In genomic region chr13:66624302-66624701, GRCh38 we compare ENCODE assay signal across 22 cellular contexts.
A peak's percentile ranks its signal among the peaks of the same experiment; 100 is the strongest.
DNase-seq lines count a peak whose midpoint lies in the region; ATAC-seq, FAIRE-seq and TF ChIP-seq lines count a peak whose summit lies in the region.
"Had no signal": no experiment of that assay in that cellular context is flagged by ENCODE, and none has a peak within 500 bp of the region (broad histone marks: within the 10 kb centered on the region; RNA-seq: fewer than 3 reads in every experiment).

No MANE protein-coding gene starts in this region.

- H3K4me3 ChIP-seq in OCI-LY7 (ENCODE audit: low read depth, low read length, poor library complexity, severe bottlenecking) (no peak overlapping the region), heart right ventricle (no peak overlapping the region), skeletal muscle cell (ENCODE audit: low read depth, low read length) (no peak overlapping the region), brain microvascular endothelial cell (ENCODE audit: low read depth, low read length) (no peak overlapping the region)
- H3K4me3 ChIP-seq: SJCRH30 had no signal

- H4K20me1 ChIP-seq in OCI-LY7 (ENCODE audit: insufficient read depth, low read length), result no peaks in the 10 kb centered on the region

- H3K36me3 ChIP-seq in OCI-LY7 (ENCODE audit: insufficient read depth, low read length) (peaks cover 2% of the 10 kb centered on the region; the same call in 1 of the 2 replicates), heart right ventricle (no peaks in the 10 kb centered on the region), brain microvascular endothelial cell (replicated peaks) (no peaks in the 10 kb centered on the region)
- H3K36me3 ChIP-seq: BE2C, SJCRH30 had no signal

- no peak overlapping the region for H3K27ac ChIP-seq in OCI-LY7 (ENCODE audit: low read depth, low read length, poor library complexity, severe bottlenecking)
- peak overlapping the region in 2 of 10 donors; percentile 4 to 32 for H3K27ac ChIP-seq in heart right ventricle
- no peak overlapping the region for H3K27ac ChIP-seq in brain microvascular endothelial cell
- H3K27ac ChIP-seq: KMS-11, RWPE1, SJCRH30 had no signal

- no peak overlapping the region for H3K4me2 ChIP-seq in OCI-LY7 (ENCODE audit: low read length)
- H3K4me2 ChIP-seq: KMS-11 had no signal

- H3K27me3 ChIP-seq in heart right ventricle (no peaks in the 10 kb centered on the region), brain microvascular endothelial cell (replicated peaks) (no peaks in the 10 kb centered on the region)
- H3K27me3 ChIP-seq: BE2C, SJCRH30 had no signal

- peak; percentile 89 for ATAC-seq in Right ventricle myocardium inferior
- ATAC-seq in heart right ventricle, result peak; percentile 51 to 98 (median 82)

- CTCF ChIA-PET in OCI-LY7 (lab: Charles Lee; ENCODE audit: unreplicated experiment), result no interaction called here

- H3K4me1 ChIP-seq in OCI-LY7 (ENCODE audit: insufficient read depth, low read length, poor library complexity, severe bottlenecking) (no peaks in the 10 kb centered on the region), heart right ventricle (peaks cover 0 to 8% (median 0%) of the 10 kb centered on the region in 9 donors)
- H3K4me1 ChIP-seq: SJCRH30 had no signal

- peaks cover 10% of the 10 kb centered on the region for H3K9me3 ChIP-seq in OCI-LY7 (ENCODE audit: low read length)
- peaks cover 0 to 3% (median 0%) of the 10 kb centered on the region in 11 donors for H3K9me3 ChIP-seq in heart right ventricle
- H3K9me3 ChIP-seq: BE2C, SJCRH30 had no signal

- no peak for DNase-seq in Right ventricle myocardium inferior (ENCODE audit: missing footprints)
- DNase-seq in cardiac septum (ENCODE audit: low spot score), result no peak
- DNase-seq in OCI-LY7 (ENCODE audit: low spot score), result no peak
- no peak for DNase-seq in heart right ventricle
- peak; percentile 4 for DNase-seq in skeletal muscle cell (ENCODE audit: low read depth)
- no peak for DNase-seq in brain microvascular endothelial cell
- DNase-seq in frontal cortex (ENCODE audit: low spot score in 2 of 2), result no peak
- no peak for DNase-seq in GM20000 (ENCODE audit: low spot score)
- DNase-seq: BE2C; CD4-positive, CD25-positive, alpha-beta regulatory T cell; COR-L47; GDM1; HFFc6; NCI-H1092 treated with DMSO at 0.1 percent for 48 hours; NCI-H1694; NCI-H2081 treated with DMSO at 0.1 percent for 48 hours; NCI-H446 treated with DMSO at 0.1 percent for 48 hours; NCI-H69; SJCRH30 had no signal

- WGBS in heart right ventricle, 2 donors, result 76 to 77% methylated on average over 3 of the region's 3 CpGs

- peak overlapping the region; percentile 28; the same call in 1 of the 2 replicates for H2AFZ ChIP-seq in OCI-LY7 (ENCODE audit: low read length)

- TF ChIP-seq CTCF in OCI-LY7 (conservative IDR thresholded peaks at IDR 0.05; ENCODE audit: low read length), result no peak
- TF ChIP-seq CTCF in heart right ventricle (IDR thresholded peaks at IDR 0.05), result peak in 2 of 9 donors; percentile 7 to 15
- no peak for TF ChIP-seq CTCF in brain microvascular endothelial cell (IDR thresholded peaks at IDR 0.05; ENCODE audit: low read depth, low read length, missing control alignments)
- TF ChIP-seq CTCF in GM20000 (IDR thresholded peaks at IDR 0.05; ENCODE audit: extremely low read depth, missing control alignments), result no peak

- no peak for FAIRE-seq in frontal cortex (lab: Jason Lieb, UNC)
- FAIRE-seq: H1 had no signal

- no TSS peak for BruUV-seq in OCI-LY7 (replicated peaks; lab: Mats Ljungman, UMichigan)

- H3K79me2 ChIP-seq in OCI-LY7 (ENCODE audit: insufficient read depth, low read depth, low read length), result no peaks in the 10 kb centered on the region

- in situ Hi-C loops in brain microvascular endothelial cell (cut with HindIII; ENCODE audit: low pct_ligation_motif_present, low sequenced_read_pairs), result no loop called here

- intact Hi-C loops in Right ventricle myocardium inferior (cut with DNase I), result no loop called here
- intact Hi-C loops in cardiac septum (cut with DNase I), result loop anchor here (10.0 kb wide), 1 partner anchor 600 kb away; no protein-coding TSS in a partner anchor
- intact Hi-C loops in OCI-LY7 (cut with micrococcal nuclease; ENCODE audit: unreplicated experiment), result no loop called here
- intact Hi-C loops in heart right ventricle (cut with DNase I), result loop anchor here in 2 of 10 donors (5.0 to 10.0 kb wide), 2 partner anchors 600 to 603 kb away; no protein-coding TSS in a partner anchor

- POLR2A ChIA-PET in OCI-LY7 (lab: Charles Lee), result interaction anchor here (0.6 to 0.9 kb wide), 3 partner anchors 11 to 508 kb away, joined by 3 read pairs; no protein-coding TSS in a partner anchor

- H3K9me2 ChIP-seq in OCI-LY7 (ENCODE audit: insufficient read depth, low read length), result no peaks in the 10 kb centered on the region
